Comparison of ENCODE assay signal across 1 cellular context in genomic region chr4:101346562-101347266, GRCh38.
A peak's percentile ranks its signal among the peaks of the same experiment; 100 is the strongest.
TF ChIP-seq lines count a peak whose summit lies in the region.

No MANE protein-coding gene starts in this region.

TF ChIP-seq in HepG2, 621 proteins besides CTCF, POLR2A, EP300 and RAD21 (continued from another document):
- 0 out of 2 replicates have a peak, but pooled peaks have one; percentile 10 for TF ChIP-seq ZNF292 (CRISPR knock-in tag; IDR thresholded peaks at IDR 0.05; ENCODE audit: borderline replicate concordance, low read depth)
- TF ChIP-seq ZNF543 (CRISPR knock-in tag; IDR thresholded peaks at IDR 0.05) = no peak
- peak; percentile 44 for TF ChIP-seq TEAD3 (CRISPR knock-in tag; optimal IDR thresholded peaks at IDR 0.05; ENCODE audit: borderline replicate concordance)
- TF ChIP-seq FOXM1 (CRISPR knock-in tag; IDR thresholded peaks at IDR 0.05) = no peak
- TF ChIP-seq ZNF780A (CRISPR knock-in tag; IDR thresholded peaks at IDR 0.05) = no peak
- TF ChIP-seq RBM39 (IDR thresholded peaks at IDR 0.05; ENCODE audit: low read depth, low read length, poor library complexity, severe bottlenecking) = peak; percentile 43
- no peak for TF ChIP-seq ZBTB2 (CRISPR knock-in tag; IDR thresholded peaks at IDR 0.05; ENCODE audit: low read depth)
- peak; percentile 55; the same call in 1 of the 2 replicates for TF ChIP-seq MEIS1 (CRISPR knock-in tag; IDR thresholded peaks at IDR 0.05; ENCODE audit: borderline replicate concordance)
- TF ChIP-seq ZNF343 (CRISPR knock-in tag; IDR thresholded peaks at IDR 0.05) = peak; percentile 41; the same call in 1 of the 2 replicates
- TF ChIP-seq STAG1 (CRISPR knock-in tag; IDR thresholded peaks at IDR 0.05) = peak; percentile 10; the same call in 1 of the 2 replicates
- no peak for TF ChIP-seq SETDB1 (CRISPR knock-in tag; IDR thresholded peaks at IDR 0.05; ENCODE audit: borderline replicate concordance)
- TF ChIP-seq ZFP82 (CRISPR knock-in tag; IDR thresholded peaks at IDR 0.05; ENCODE audit: borderline replicate concordance) = 0 out of 2 replicates have a peak, but pooled peaks have one; percentile 15
- TF ChIP-seq HNRNPLL (IDR thresholded peaks at IDR 0.05; ENCODE audit: low read depth, low read length, poor library complexity, severe bottlenecking) = no peak
